35 cellular contexts compared by ENCODE assay signal in the genomic region with DNA sequence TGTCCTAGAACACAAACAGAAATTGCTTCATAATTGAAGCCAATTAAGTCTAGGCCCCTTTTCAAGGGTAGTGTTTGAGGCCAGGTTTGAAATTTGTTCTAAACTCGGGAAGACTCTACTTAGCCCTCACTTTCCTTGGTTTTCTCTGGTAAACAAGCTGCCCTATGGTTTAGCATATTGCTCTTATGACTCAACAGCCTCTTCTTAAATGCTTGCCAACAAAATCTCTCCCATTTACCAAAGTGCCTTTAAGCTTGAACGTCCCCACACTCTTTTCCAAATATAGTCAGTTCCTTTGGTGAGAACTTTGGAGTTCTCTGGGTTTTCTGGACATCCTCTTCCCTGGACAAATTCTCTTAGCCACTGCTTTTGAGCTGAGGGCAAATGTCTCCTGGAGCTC. TPM values are rescaled to one million over a fixed set of nuclear protein-coding genes. Genes with fewer than 3 reads are reported as not detected.
"Had no signal": no experiment of that assay in that cellular context is flagged by ENCODE, and none has a peak within 500 bp of the region (broad histone marks: within the 10 kb centered on the region; RNA-seq: fewer than 3 reads in every experiment).

No MANE protein-coding gene starts in this region.

- ATAC-seq: left colon; left lung; mucosa of descending colon; naive thymus-derived CD4-positive, alpha-beta T cell; natural killer cell treated with Interleukin-12 subunit alpha and Interleukin-12 subunit beta and Interleukin-15 and Interleukin-18, amount 100 ng/mL, for 72 hours; right lobe of liver; stimulated activated naive B cell treated with anti-CD40 and anti-IgM and Interleukin-4, amounts not matched to agents 10 μg/mL and 1 μg/mL and 100 μg/mL, for 72 hours; stimulated activated naive CD8-positive, alpha-beta T cell treated with anti-CD3 and anti-CD28 coated beads, Interleukin-15, Interleukin-2, amounts not matched to agents 100 U/mL and 50 U/mL, for 24 hours had no signal

- H3K36me3 Mint-ChIP-seq: memory B cell; naive thymus-derived CD4-positive, alpha-beta T cell; natural killer cell treated with Interleukin-12 subunit alpha and Interleukin-12 subunit beta and Interleukin-15 and Interleukin-18, amount 100 ng/mL, for 72 hours; stimulated activated naive B cell treated with anti-CD40 and anti-IgM and Interleukin-4, amounts not matched to agents 10 μg/mL and 1 μg/mL and 100 μg/mL, for 72 hours had no signal

- H3K4me3 Mint-ChIP-seq: memory B cell; naive thymus-derived CD4-positive, alpha-beta T cell; natural killer cell treated with Interleukin-12 subunit alpha and Interleukin-12 subunit beta and Interleukin-15 and Interleukin-18, amount 100 ng/mL, for 72 hours; stimulated activated naive B cell treated with anti-CD40 and anti-IgM and Interleukin-4, amounts not matched to agents 10 μg/mL and 1 μg/mL and 100 μg/mL, for 72 hours had no signal

- H3K36me3 ChIP-seq: left lung, ovary, right atrium auricular region, right lobe of liver, stomach, thyroid gland, transverse colon, upper lobe of left lung, vagina had no signal

- DNase-seq: hippocampal formation; kidney; left colon; left lung; midbrain; mucosa of descending colon; naive thymus-derived CD4-positive, alpha-beta T cell; ovary; right lobe of liver; stimulated activated CD4-positive, alpha-beta T cell treated with anti-CD3 and anti-CD28 coated beads, Interleukin-12 subunit alpha, Interleukin-12 subunit beta, amount 100 ng/mL, for 4 hours; stimulated activated CD4-positive, alpha-beta T cell treated with anti-CD3 and anti-CD28 coated beads, Interleukin-15, amount 100 ng/mL, for 24 hours; stimulated activated CD4-positive, alpha-beta T cell treated with anti-CD3 and anti-CD28 coated beads, Interleukin-2, amount 100 ng/mL, for 24 hours; stimulated activated CD4-positive, alpha-beta T cell treated with anti-CD3 and anti-CD28 coated beads, Interleukin-4, amount 100 ng/mL, for 1 hour; stimulated activated naive B cell treated with anti-CD40 and anti-IgM and Interleukin-4, amounts not matched to agents 10 μg/mL and 1 μg/mL and 100 μg/mL, for 72 hours; stimulated activated naive CD8-positive, alpha-beta T cell treated with anti-CD3 and anti-CD28 coated beads, Interleukin-15, Interleukin-2, amounts not matched to agents 100 U/mL and 50 U/mL, for 24 hours; stomach; testis; thyroid gland; transverse colon; upper lobe of left lung had no signal

- H3K27ac Mint-ChIP-seq: memory B cell; naive thymus-derived CD4-positive, alpha-beta T cell; natural killer cell treated with Interleukin-12 subunit alpha and Interleukin-12 subunit beta and Interleukin-15 and Interleukin-18, amount 100 ng/mL, for 72 hours; progenitor cell of endocrine pancreas; stimulated activated naive B cell treated with anti-CD40 and anti-IgM and Interleukin-4, amounts not matched to agents 10 μg/mL and 1 μg/mL and 100 μg/mL, for 72 hours had no signal

- H3K27me3 Mint-ChIP-seq: progenitor cell of endocrine pancreas had no signal

- H3K9me3 Mint-ChIP-seq: memory B cell; natural killer cell treated with Interleukin-12 subunit alpha and Interleukin-12 subunit beta and Interleukin-15 and Interleukin-18, amount 100 ng/mL, for 72 hours had no signal

- H3K9me3 ChIP-seq: mucosa of descending colon, ovary, right lobe of liver, stomach, testis, thyroid gland, transverse colon, upper lobe of left lung, vagina had no signal

- H3K27ac ChIP-seq: left lung, ovary, right atrium auricular region, right lobe of liver, skin epidermis, stomach, testis, thyroid gland, transverse colon, upper lobe of left lung, vagina had no signal

- H3K4me1 ChIP-seq: left lung, right atrium auricular region, right lobe of liver, stomach, testis, thyroid gland, transverse colon, upper lobe of left lung, vagina had no signal

- H3K27me3 ChIP-seq: left lung, ovary, right atrium auricular region, right lobe of liver, stomach, testis, thyroid gland, transverse colon, upper lobe of left lung, vagina had no signal

- H3K4me3 ChIP-seq: left lung, lung, mucosa of descending colon, ovary, right atrium auricular region, right lobe of liver, skin epidermis, stomach, testis, thyroid gland, transverse colon, upper lobe of left lung, vagina had no signal

- H3K4me1 Mint-ChIP-seq: memory B cell; naive thymus-derived CD4-positive, alpha-beta T cell; stimulated activated naive B cell treated with anti-CD40 and anti-IgM and Interleukin-4, amounts not matched to agents 10 μg/mL and 1 μg/mL and 100 μg/mL, for 72 hours had no signal

RNA-seq across cellular contexts. Expression of gene LCE6A, which starts 5.8 kb away (rescaled TPM):
- total RNA-seq: kidney; left colon; left lung; liver; lung; mesenteric fat pad; mucosa of descending colon; myocyte; naive thymus-derived CD4-positive, alpha-beta T cell; natural killer cell treated with Interleukin-12 subunit alpha and Interleukin-12 subunit beta and Interleukin-15 and Interleukin-18, amount 100 ng/mL, for 72 hours; omental fat pad; ovary; progenitor cell of endocrine pancreas; pulmonary artery endothelial cell; renal cortical epithelial cell; right atrium auricular region; right lobe of liver; stomach; testis; thyroid gland; transverse colon; upper lobe of left lung; urinary bladder; vagina had no signal
- polyA plus RNA-seq: liver; lung; naive thymus-derived CD4-positive, alpha-beta T cell; neural cell; ovary; stomach; urinary bladder had no signal

RNA-seq across cellular contexts. Expression of gene LCE1A, which starts 9.6 kb away (rescaled TPM):
- total RNA-seq: kidney; left colon; left lung; liver; lung; mesenteric fat pad; mucosa of descending colon; myocyte; naive thymus-derived CD4-positive, alpha-beta T cell; natural killer cell treated with Interleukin-12 subunit alpha and Interleukin-12 subunit beta and Interleukin-15 and Interleukin-18, amount 100 ng/mL, for 72 hours; omental fat pad; ovary; progenitor cell of endocrine pancreas; pulmonary artery endothelial cell; renal cortical epithelial cell; right atrium auricular region; right lobe of liver; stomach; testis; thyroid gland; transverse colon; upper lobe of left lung; urinary bladder; vagina had no signal
- polyA plus RNA-seq: liver; lung; naive thymus-derived CD4-positive, alpha-beta T cell; neural cell; ovary; stomach; urinary bladder had no signal

RNA-seq across cellular contexts. Expression of gene LCE7A, which starts 22.9 kb away (rescaled TPM):
- total RNA-seq: kidney; left colon; left lung; liver; lung; mesenteric fat pad; mucosa of descending colon; myocyte; naive thymus-derived CD4-positive, alpha-beta T cell; natural killer cell treated with Interleukin-12 subunit alpha and Interleukin-12 subunit beta and Interleukin-15 and Interleukin-18, amount 100 ng/mL, for 72 hours; omental fat pad; ovary; progenitor cell of endocrine pancreas; pulmonary artery endothelial cell; renal cortical epithelial cell; right atrium auricular region; right lobe of liver; stomach; testis; thyroid gland; transverse colon; upper lobe of left lung; urinary bladder; vagina had no signal
- polyA plus RNA-seq: liver; lung; naive thymus-derived CD4-positive, alpha-beta T cell; neural cell; ovary; stomach; urinary bladder had no signal

RNA-seq across cellular contexts. Expression of gene LCE1B, which starts 25.1 kb away (rescaled TPM):
- total RNA-seq: kidney; left colon; left lung; liver; lung; mesenteric fat pad; mucosa of descending colon; myocyte; naive thymus-derived CD4-positive, alpha-beta T cell; natural killer cell treated with Interleukin-12 subunit alpha and Interleukin-12 subunit beta and Interleukin-15 and Interleukin-18, amount 100 ng/mL, for 72 hours; omental fat pad; ovary; progenitor cell of endocrine pancreas; pulmonary artery endothelial cell; renal cortical epithelial cell; right atrium auricular region; right lobe of liver; stomach; testis; thyroid gland; transverse colon; upper lobe of left lung; urinary bladder; vagina had no signal
- polyA plus RNA-seq: liver; lung; naive thymus-derived CD4-positive, alpha-beta T cell; neural cell; ovary; stomach; urinary bladder had no signal

RNA-seq across cellular contexts. Expression of gene LCE1C, which starts 30.4 kb away (rescaled TPM):
- total RNA-seq: kidney; left colon; left lung; liver; lung; mesenteric fat pad; mucosa of descending colon; myocyte; naive thymus-derived CD4-positive, alpha-beta T cell; natural killer cell treated with Interleukin-12 subunit alpha and Interleukin-12 subunit beta and Interleukin-15 and Interleukin-18, amount 100 ng/mL, for 72 hours; omental fat pad; ovary; progenitor cell of endocrine pancreas; pulmonary artery endothelial cell; renal cortical epithelial cell; right atrium auricular region; right lobe of liver; stomach; testis; thyroid gland; transverse colon; upper lobe of left lung; urinary bladder; vagina had no signal
- polyA plus RNA-seq: liver; lung; naive thymus-derived CD4-positive, alpha-beta T cell; neural cell; ovary; urinary bladder had no signal
